Comparison of ENCODE assay signal across 8 cellular contexts in genomic region chr5:172006378-172007152, GRCh38. TPM values are rescaled to one million over a fixed set of nuclear protein-coding genes. Genes with fewer than 3 reads are reported as not detected.
DNase-seq lines count a peak whose midpoint lies in the region; ATAC-seq and TF ChIP-seq lines count a peak whose summit lies in the region.

Gene FBXW11 (minus strand): TSS chr5:172006638. CDS start chr5:172006502, 136 bp downstream.

- H3K4me3 ChIP-seq in GM12875 (ENCODE audit: low read depth, low read length): peak within 1 kb of the TSS; percentile 85
- peak within 1 kb of the TSS; percentile 74 to 96 (median 87) for H3K4me3 ChIP-seq in heart left ventricle
- peak within 1 kb of the TSS; percentile 70 to 78 (median 73) for H3K4me3 ChIP-seq in upper lobe of left lung

- peaks cover 4 to 64% (median 47%) of the 10 kb centered on the region in 12 donors for H3K4me1 ChIP-seq in heart left ventricle
- H3K4me1 ChIP-seq in upper lobe of left lung: peaks cover 34 to 48% (median 39%) of the 10 kb centered on the region in 4 donors

- H3K27ac ChIP-seq in adipose tissue (ENCODE audit: low read depth, low read length) (peak within 1 kb of the TSS; percentile 44), heart left ventricle (peak within 1 kb of the TSS; percentile 92 to 99 (median 96)), upper lobe of left lung (peak within 1 kb of the TSS; percentile 96 to 98 (median 98))

- no peak for TF ChIP-seq CTCF in GM12875 (IDR thresholded peaks at IDR 0.05; ENCODE audit: borderline replicate concordance, insufficient read depth, low read depth, low read length)
- no peak for TF ChIP-seq CTCF in heart left ventricle (IDR thresholded peaks at IDR 0.05)
- peak in 2 of 6 experiments; percentile 8 to 26 for TF ChIP-seq CTCF in upper lobe of left lung (IDR thresholded peaks at IDR 0.05)

- no peaks in the 10 kb centered on the region for H3K36me3 ChIP-seq in heart left ventricle
- H3K36me3 ChIP-seq in upper lobe of left lung: no peaks in the 10 kb centered on the region

- peak in 1 of 4 donors; percentile 32 for TF ChIP-seq EP300 in upper lobe of left lung (IDR thresholded peaks at IDR 0.05)

- H3K9me3 ChIP-seq in heart left ventricle (no peaks in the 10 kb centered on the region), upper lobe of left lung (no peaks in the 10 kb centered on the region)

- no peaks in the 10 kb centered on the region for H3K27me3 ChIP-seq in heart left ventricle
- no peaks in the 10 kb centered on the region for H3K27me3 ChIP-seq in upper lobe of left lung

- WGBS in adipose tissue, 3 donors: 0% methylated on average over 68 to 77 of the region's 77 CpGs
- WGBS in heart left ventricle, 4 donors: 0% methylated on average over 40 to 77 of the region's 77 CpGs
- 1% methylated on average over 26 to 29 of the region's 77 CpGs for WGBS in upper lobe of left lung, 2 donors

- ATAC-seq in HG02798 (IDR thresholded peaks at IDR 0.05; ENCODE audit: poor library complexity, unreplicated experiment) (peak; percentile 87), heart left ventricle (peak; percentile 94 to 96 (median 95)), upper lobe of left lung (ENCODE audit: low FRiP score in 2 of 2) (peak; percentile 96 to 98)

- TF ChIP-seq POLR2A in heart left ventricle (IDR thresholded peaks at IDR 0.05): peak in 1 of 2 donors; percentile 75
- peak; percentile 55 to 92 (median 86) for TF ChIP-seq POLR2A in upper lobe of left lung (IDR thresholded peaks at IDR 0.05)

- intact Hi-C loops in heart left ventricle (cut with DNase I) (loop anchor here (1.0 to 10.0 kb wide), 8 partner anchors 41 to 181 kb away; partner anchors contain the start of gene STK10 (in 1 of the 10)), posterior cingulate gyrus (cut with DNase I) (loop anchor here (2.0 to 10.0 kb wide), 3 partner anchors 94 to 612 kb away; partner anchors contain the start of gene STK10)

- DNase-seq in NCI-H1436 (lab: John Stamatoyannopoulos, UW) (peak; percentile 69), T follicular helper cell (ENCODE audit: low read depth) (peak; percentile 90), heart left ventricle (peak; percentile 95 to 98 (median 98)), posterior cingulate gyrus (peak; percentile 95 to 100 (median 98)), upper lobe of left lung (peak; percentile 98 to 99)

RNA-seq across cellular contexts. Expression of gene FBXW11, which starts in this region (rescaled TPM):
- polyA plus RNA-seq in adipose tissue (10 to 100 TPM; 12.4 to 19.8 (median 18.0) TPM), heart left ventricle (10 to 100 TPM in 1 of 2 donors, 1 to 10 TPM in 1; 7.8 to 50.5 TPM)
- total RNA-seq in heart left ventricle (100 to 1,000 TPM in 2 of 9 donors, 10 to 100 TPM in 7; 63.2 to 110 (median 85.5) TPM), upper lobe of left lung (10 to 100 TPM; 37.2 to 80.0 (median 48.9) TPM)

Comparison
In these comparisons a context has a peak if more than half of its experiments do, and no peak if none do; other contexts are left out.
1. Peak in every context shown above with its lines: DNase-seq, ATAC-seq, H3K4me3 ChIP-seq and H3K27ac ChIP-seq.
2. H3K27ac ChIP-seq: peak in every context shown above with its lines; median percentile 98 in upper lobe of left lung; 96 in heart left ventricle; 44 in adipose tissue.